ENCODE assay signal across 1 cellular context in the genomic region with DNA sequence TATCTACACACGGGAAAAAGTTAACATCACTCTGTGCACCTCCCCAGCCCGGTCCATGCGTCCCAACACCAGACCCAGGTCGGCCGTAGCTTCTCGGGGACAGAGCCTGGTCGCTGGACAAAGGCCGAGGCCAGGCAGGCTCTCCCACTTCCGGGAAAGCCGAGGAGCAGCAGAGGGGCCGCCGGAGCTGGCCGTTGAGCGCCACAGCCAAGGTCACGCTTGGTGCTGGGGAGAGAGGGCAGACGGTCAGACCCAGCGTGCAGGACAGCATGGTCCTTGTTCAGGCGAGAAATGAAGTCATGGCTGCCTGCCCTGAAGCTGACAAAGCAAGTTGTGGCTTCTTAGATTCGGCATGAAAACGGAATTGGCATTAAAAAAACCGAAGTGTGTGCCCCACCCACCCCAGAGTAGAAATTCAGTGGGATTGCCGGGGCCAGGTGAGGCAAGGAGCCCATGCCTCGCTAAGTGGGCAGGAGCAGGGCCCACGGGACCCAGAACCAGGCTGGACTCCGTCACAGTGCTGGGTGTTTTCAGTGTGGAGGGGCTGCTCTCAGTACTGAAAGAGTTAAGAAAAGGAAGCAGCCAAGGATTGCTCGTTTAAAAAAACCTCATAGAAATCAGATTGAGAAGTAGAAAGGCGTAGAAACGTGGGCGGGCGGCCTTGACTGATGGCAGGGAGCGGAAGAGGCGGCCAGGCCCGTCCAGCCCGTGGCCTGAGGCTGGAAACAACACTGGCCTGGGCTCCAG.
TF ChIP-seq lines count a peak whose summit lies in the region.

No MANE protein-coding gene starts in this region.

TF ChIP-seq in endothelial cell of umbilical vein, 7 proteins besides CTCF, POLR2A, EP300 and RAD21:
- TF ChIP-seq POLR2AphosphoS5 (IDR thresholded peaks at IDR 0.05; ENCODE audit: insufficient read depth, low read depth, low read length) (no peak), GATA2 (IDR thresholded peaks at IDR 0.05; ENCODE audit: insufficient read depth, insufficient read length, low read depth, low read length) (no peak), JUN (IDR thresholded peaks at IDR 0.05; ENCODE audit: borderline replicate concordance, insufficient read depth, insufficient read length, low read depth) (no peak), EZH2 (IDR thresholded peaks at IDR 0.05; ENCODE audit: borderline replicate concordance, low read depth, low read length, severe bottlenecking) (no peak), FOS (IDR thresholded peaks at IDR 0.05; ENCODE audit: borderline replicate concordance, insufficient read depth, low read length) (no peak), MYC (IDR thresholded peaks at IDR 0.05; ENCODE audit: low read depth, low read length) (no peak)
- TF ChIP-seq, protein P1, sequence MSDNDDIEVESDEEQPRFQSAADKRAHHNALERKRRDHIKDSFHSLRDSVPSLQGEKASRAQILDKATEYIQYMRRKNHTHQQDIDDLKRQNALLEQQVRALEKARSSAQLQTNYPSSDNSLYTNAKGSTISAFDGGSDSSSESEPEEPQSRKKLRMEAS (IDR thresholded peaks at IDR 0.05; ENCODE audit: insufficient read depth, insufficient read length): no peak
